1 cellular context compared by ENCODE assay signal in genomic region chr12:131606218-131606899, GRCh38.
TF ChIP-seq lines count a peak whose summit lies in the region.

No MANE protein-coding gene starts in this region.

TF ChIP-seq in K562, 482 proteins besides CTCF, POLR2A, EP300 and RAD21 (continued from another document and continues in another):
- TF ChIP-seq CUX1 (CRISPR knock-in tag; IDR thresholded peaks at IDR 0.05), result peak; percentile 72; the same call in 1 of the 2 replicates
- no peak for TF ChIP-seq FOXP1 (CRISPR knock-in tag; IDR thresholded peaks at IDR 0.05)
- TF ChIP-seq NCOA1 (IDR thresholded peaks at IDR 0.05; ENCODE audit: low read depth), result no peak
- TF ChIP-seq ZFP36 (IDR thresholded peaks at IDR 0.05; ENCODE audit: low read depth, low read length, partially characterized antibody), result no peak
- TF ChIP-seq IFI16 (CRISPR knock-in tag; IDR thresholded peaks at IDR 0.05), result 0 out of 2 replicates have a peak, but pooled peaks have one; percentile 37
- TF ChIP-seq HOMEZ (CRISPR knock-in tag; IDR thresholded peaks at IDR 0.05), result peak; percentile 76; the same call in 1 of the 2 replicates
- no peak for TF ChIP-seq ZBTB33 (CRISPR knock-in tag; IDR thresholded peaks at IDR 0.05)
- TF ChIP-seq MXI1 (IDR thresholded peaks at IDR 0.05; ENCODE audit: low read depth, low read length), result no peak
- peak; percentile 69; the same call in 1 of the 2 replicates for TF ChIP-seq ZNF165 (CRISPR knock-in tag; IDR thresholded peaks at IDR 0.05; ENCODE audit: borderline replicate concordance)
- TF ChIP-seq EP400 (IDR thresholded peaks at IDR 0.05), result no peak
- TF ChIP-seq DACH1 (IDR thresholded peaks at IDR 0.05; ENCODE audit: partially characterized antibody), result no peak
- no peak for TF ChIP-seq ZNF778 (CRISPR knock-in tag; IDR thresholded peaks at IDR 0.05)
- peak; percentile 60 for TF ChIP-seq CEBPB (tag; IDR thresholded peaks at IDR 0.05)
- TF ChIP-seq BRD4 (IDR thresholded peaks at IDR 0.05), result no peak
- no peak for TF ChIP-seq POLR2AphosphoS5 (IDR thresholded peaks at IDR 0.05; ENCODE audit: control insufficient read depth, insufficient read depth, low read depth, low read length)
- TF ChIP-seq ZNF24 (IDR thresholded peaks at IDR 0.05), result no peak
- TF ChIP-seq TCFL5 (CRISPR knock-in tag; conservative IDR thresholded peaks at IDR 0.05), result 0 out of 2 replicates have a peak, but pooled peaks have one; percentile 61
- no peak for TF ChIP-seq CHAMP1 (IDR thresholded peaks at IDR 0.05)
- TF ChIP-seq MYBL2 (IDR thresholded peaks at IDR 0.05; ENCODE audit: low read depth), result no peak
- TF ChIP-seq MYBL2 (CRISPR knock-in tag; IDR thresholded peaks at IDR 0.05; ENCODE audit: borderline replicate concordance), result no peak
- TF ChIP-seq RREB1 (CRISPR knock-in tag; IDR thresholded peaks at IDR 0.05), result peak; percentile 41; the same call in 1 of the 2 replicates
- TF ChIP-seq MECOM (CRISPR knock-in tag; IDR thresholded peaks at IDR 0.05), result peak; percentile 86
- peak; percentile 97 for TF ChIP-seq ZNF589 (CRISPR knock-in tag; IDR thresholded peaks at IDR 0.05; ENCODE audit: low read depth)
- peak; percentile 83 for TF ChIP-seq HINFP (tag; conservative IDR thresholded peaks at IDR 0.05; ENCODE audit: low read depth)
- TF ChIP-seq PYGO2 (tag; IDR thresholded peaks at IDR 0.05), result peak; percentile 88
- TF ChIP-seq TCF7L2 (IDR thresholded peaks at IDR 0.05; ENCODE audit: low read depth, low read length), result no peak
- peak; percentile 73 for TF ChIP-seq ZBTB12 (CRISPR knock-in tag; IDR thresholded peaks at IDR 0.05)
- no peak for TF ChIP-seq PRDM10 (IDR thresholded peaks at IDR 0.05; ENCODE audit: partially characterized antibody)
- no peak for TF ChIP-seq ETV6 (IDR thresholded peaks at IDR 0.05; ENCODE audit: borderline replicate concordance in 1 of 2, low read depth in 2 of 2, low read length in 1 of 2)
- TF ChIP-seq ETV6 (CRISPR knock-in tag; IDR thresholded peaks at IDR 0.05; ENCODE audit: borderline replicate concordance), result no peak
